Comparison of ENCODE assay signal across 23 cellular contexts in the genomic region with DNA sequence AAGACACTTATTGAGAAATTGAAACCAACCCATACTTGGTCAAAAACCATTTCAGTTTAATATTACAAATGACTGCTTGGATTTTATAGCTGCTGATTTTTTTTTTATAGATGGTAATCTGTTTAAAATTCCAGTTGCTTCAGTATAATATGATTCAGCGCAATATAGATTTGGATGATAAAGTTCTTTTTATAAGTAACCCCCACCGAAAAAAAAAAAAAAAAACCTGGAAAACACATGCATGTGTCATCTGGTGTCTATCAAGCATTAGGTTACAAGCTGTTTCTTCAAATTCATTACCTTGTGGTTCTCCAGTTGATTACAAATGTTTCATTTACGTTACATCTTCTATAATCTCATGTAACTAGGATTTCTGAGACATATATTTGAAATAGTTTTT.
"Had no signal": no experiment of that assay in that cellular context is flagged by ENCODE, and none has a peak within 500 bp of the region (broad histone marks: within the 10 kb centered on the region; RNA-seq: fewer than 3 reads in every experiment).

No MANE protein-coding gene starts in this region.

- DNase-seq: Kasumi-1; MV-4-11; NCI-H1048; NCI-H1105; NCI-H1417 treated with DMSO at 0.1 percent for 48 hours; NCI-H146; NCI-H1694 treated with DMSO at 0.1 percent for 48 hours; NCI-H1930; NCI-H2081; NCI-H2107; NCI-H345; NCI-H526 treated with DMSO at 0.1 percent for 48 hours; NCI-H748 treated with DMSO at 0.1 percent for 48 hours; NK-92 treated with Interleukin-12 subunit alpha and Interleukin-12 subunit beta, amount 100 ng/mL, for 24 hours; PC-3; SHP77; T-helper 2 cell had no signal

- H3K4me3 ChIP-seq: K562 had no signal

- H3K4me3 Mint-ChIP-seq: IgD-negative memory B cell had no signal

- H3K27me3 Mint-ChIP-seq: IgD-negative memory B cell had no signal

- H3K27ac Mint-ChIP-seq: IgD-negative memory B cell had no signal

- ATAC-seq: K562, Panc1, PC-3 had no signal

- H3K36me3 Mint-ChIP-seq: IgD-negative memory B cell had no signal

- H3K4me1 Mint-ChIP-seq: IgD-negative memory B cell had no signal

- H3K27ac ChIP-seq: HL-60, KMS-11, RWPE1 had no signal
